In genomic region chr17:76365256-76365903, GRCh38 we compare ENCODE assay signal across 1 cellular context.
TF ChIP-seq lines count a peak whose summit lies in the region.

No MANE protein-coding gene starts in this region.

TF ChIP-seq in K562, 482 proteins besides CTCF, POLR2A, EP300 and RAD21 (continued from another document):
- TF ChIP-seq ZBTB1 (CRISPR knock-in tag; IDR thresholded peaks at IDR 0.05; ENCODE audit: borderline replicate concordance, low read depth) (no peak), SLC30A9 (CRISPR knock-in tag; IDR thresholded peaks at IDR 0.05) (no peak), ZNF384 (IDR thresholded peaks at IDR 0.05; ENCODE audit: low read depth, low read length) (peak; percentile 69; the same call in 1 of the 2 replicates), CTCFL (IDR thresholded peaks at IDR 0.05; ENCODE audit: borderline replicate concordance, insufficient read depth, low read depth, low read length, poor library complexity, severe bottlenecking) (peak; percentile 27), KLF16 (IDR thresholded peaks at IDR 0.05) (no peak), ZNF76 (CRISPR knock-in tag; IDR thresholded peaks at IDR 0.05; ENCODE audit: borderline replicate concordance) (no peak), ZNF655 (CRISPR knock-in tag; IDR thresholded peaks at IDR 0.05) (no peak), VEZF1 (CRISPR knock-in tag; IDR thresholded peaks at IDR 0.05) (no peak)
